In the genomic region with DNA sequence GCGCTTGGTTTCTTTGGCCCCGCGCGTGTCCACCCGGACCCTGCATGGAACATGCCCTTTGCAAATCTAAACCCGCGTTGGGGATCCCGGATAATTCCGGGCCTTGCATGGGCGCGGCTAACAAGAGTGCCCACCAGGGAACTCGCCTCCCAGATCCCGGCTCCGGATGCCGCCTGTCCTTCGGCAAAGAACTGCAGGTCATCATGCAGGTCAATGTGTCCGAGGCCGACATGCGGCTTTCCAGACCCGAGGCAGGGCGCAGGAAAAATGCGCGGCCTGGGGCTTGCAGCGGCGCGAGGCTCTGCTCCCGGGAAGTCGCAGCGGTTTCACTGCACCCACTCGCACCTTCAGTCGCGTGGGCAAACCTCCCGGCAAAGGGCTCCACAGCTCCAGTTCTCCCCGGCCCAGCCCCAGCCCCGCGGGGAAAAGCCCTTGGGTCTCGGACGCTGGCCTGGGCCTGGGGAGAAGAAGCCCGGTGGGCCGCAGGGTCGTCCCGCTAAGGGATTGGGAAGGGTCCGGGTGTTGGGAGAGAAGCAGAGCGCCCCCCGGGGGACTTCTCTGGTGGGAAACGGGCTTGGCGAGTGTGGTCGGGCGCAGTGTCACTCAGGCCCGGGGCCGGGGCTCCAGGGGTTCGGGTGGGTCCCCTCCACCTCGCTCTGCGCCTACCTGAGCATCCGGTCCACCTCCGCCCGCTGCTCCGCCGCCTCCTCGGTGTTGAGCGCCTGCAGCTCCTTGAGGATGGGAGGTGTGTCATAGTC, we compare ENCODE assay signal across 1 cellular context.
TF ChIP-seq lines count a peak whose summit lies in the region.

No MANE protein-coding gene starts in this region.

TF ChIP-seq in HepG2, 621 proteins besides CTCF, POLR2A, EP300 and RAD21 (continued from another document and continues in another):
- TF ChIP-seq, protein P1, sequence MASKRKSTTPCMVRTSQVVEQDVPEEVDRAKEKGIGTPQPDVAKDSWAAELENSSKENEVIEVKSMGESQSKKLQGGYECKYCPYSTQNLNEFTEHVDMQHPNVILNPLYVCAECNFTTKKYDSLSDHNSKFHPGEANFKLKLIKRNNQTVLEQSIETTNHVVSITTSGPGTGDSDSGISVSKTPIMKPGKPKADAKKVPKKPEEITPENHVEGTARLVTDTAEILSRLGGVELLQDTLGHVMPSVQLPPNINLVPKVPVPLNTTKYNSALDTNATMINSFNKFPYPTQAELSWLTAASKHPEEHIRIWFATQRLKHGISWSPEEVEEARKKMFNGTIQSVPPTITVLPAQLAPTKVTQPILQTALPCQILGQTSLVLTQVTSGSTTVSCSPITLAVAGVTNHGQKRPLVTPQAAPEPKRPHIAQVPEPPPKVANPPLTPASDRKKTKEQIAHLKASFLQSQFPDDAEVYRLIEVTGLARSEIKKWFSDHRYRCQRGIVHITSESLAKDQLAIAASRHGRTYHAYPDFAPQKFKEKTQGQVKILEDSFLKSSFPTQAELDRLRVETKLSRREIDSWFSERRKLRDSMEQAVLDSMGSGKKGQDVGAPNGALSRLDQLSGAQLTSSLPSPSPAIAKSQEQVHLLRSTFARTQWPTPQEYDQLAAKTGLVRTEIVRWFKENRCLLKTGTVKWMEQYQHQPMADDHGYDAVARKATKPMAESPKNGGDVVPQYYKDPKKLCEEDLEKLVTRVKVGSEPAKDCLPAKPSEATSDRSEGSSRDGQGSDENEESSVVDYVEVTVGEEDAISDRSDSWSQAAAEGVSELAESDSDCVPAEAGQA (IDR thresholded peaks at IDR 0.05; ENCODE audit: low read depth): no peak
- TF ChIP-seq, protein P1 (CRISPR knock-in tag; IDR thresholded peaks at IDR 0.05; ENCODE audit: borderline replicate concordance): no peak
- peak; percentile 66; the same call in 1 of the 2 replicates for TF ChIP-seq ZMAT3 (CRISPR knock-in tag; conservative IDR thresholded peaks at IDR 0.05)
- TF ChIP-seq MAZ (IDR thresholded peaks at IDR 0.05; ENCODE audit: borderline replicate concordance, low read depth, low read length): no peak
- TF ChIP-seq MAZ (CRISPR knock-in tag; IDR thresholded peaks at IDR 0.05; ENCODE audit: low read depth): peak; percentile 50
- TF ChIP-seq, protein P2, sequence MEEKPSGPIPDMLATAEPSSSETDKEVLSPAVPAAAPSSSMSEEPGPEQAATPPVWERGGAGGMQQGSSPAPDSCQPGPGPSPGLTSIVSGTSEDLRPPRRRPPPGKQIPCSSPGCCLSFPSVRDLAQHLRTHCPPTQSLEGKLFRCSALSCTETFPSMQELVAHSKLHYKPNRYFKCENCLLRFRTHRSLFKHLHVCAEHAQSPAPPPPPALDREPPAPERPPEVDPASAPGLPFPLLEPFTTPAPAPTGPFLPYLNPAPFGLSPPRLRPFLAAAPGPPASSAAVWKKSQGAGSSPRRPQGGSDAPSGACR (CRISPR knock-in tag; IDR thresholded peaks at IDR 0.05): no peak
- TF ChIP-seq ZNF230 (CRISPR knock-in tag; IDR thresholded peaks at IDR 0.05): 0 out of 2 replicates have a peak, but pooled peaks have one; percentile 9
- TF ChIP-seq, protein P3, sequence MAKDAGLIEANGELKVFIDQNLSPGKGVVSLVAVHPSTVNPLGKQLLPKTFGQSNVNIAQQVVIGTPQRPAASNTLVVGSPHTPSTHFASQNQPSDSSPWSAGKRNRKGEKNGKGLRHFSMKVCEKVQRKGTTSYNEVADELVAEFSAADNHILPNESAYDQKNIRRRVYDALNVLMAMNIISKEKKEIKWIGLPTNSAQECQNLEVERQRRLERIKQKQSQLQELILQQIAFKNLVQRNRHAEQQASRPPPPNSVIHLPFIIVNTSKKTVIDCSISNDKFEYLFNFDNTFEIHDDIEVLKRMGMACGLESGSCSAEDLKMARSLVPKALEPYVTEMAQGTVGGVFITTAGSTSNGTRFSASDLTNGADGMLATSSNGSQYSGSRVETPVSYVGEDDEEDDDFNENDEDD (CRISPR knock-in tag; IDR thresholded peaks at IDR 0.05; ENCODE audit: borderline replicate concordance): no peak
- TF ChIP-seq ZNF788 (CRISPR knock-in tag; IDR thresholded peaks at IDR 0.05; ENCODE audit: borderline replicate concordance): peak; percentile 41; the same call in 1 of the 2 replicates
- TF ChIP-seq SNAPC2 (CRISPR knock-in tag; IDR thresholded peaks at IDR 0.05): peak; percentile 12; the same call in 1 of the 2 replicates
- TF ChIP-seq GATAD2A (CRISPR knock-in tag; IDR thresholded peaks at IDR 0.05): no peak
- TF ChIP-seq, protein P4, sequence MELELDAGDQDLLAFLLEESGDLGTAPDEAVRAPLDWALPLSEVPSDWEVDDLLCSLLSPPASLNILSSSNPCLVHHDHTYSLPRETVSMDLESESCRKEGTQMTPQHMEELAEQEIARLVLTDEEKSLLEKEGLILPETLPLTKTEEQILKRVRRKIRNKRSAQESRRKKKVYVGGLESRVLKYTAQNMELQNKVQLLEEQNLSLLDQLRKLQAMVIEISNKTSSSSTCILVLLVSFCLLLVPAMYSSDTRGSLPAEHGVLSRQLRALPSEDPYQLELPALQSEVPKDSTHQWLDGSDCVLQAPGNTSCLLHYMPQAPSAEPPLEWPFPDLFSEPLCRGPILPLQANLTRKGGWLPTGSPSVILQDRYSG (CRISPR knock-in tag; IDR thresholded peaks at IDR 0.05): no peak
- 0 out of 2 replicates have a peak, but pooled peaks have one; percentile 46 for TF ChIP-seq TMF1 (CRISPR knock-in tag; IDR thresholded peaks at IDR 0.05; ENCODE audit: low read depth)
- TF ChIP-seq ZNF891 (CRISPR knock-in tag; IDR thresholded peaks at IDR 0.05): no peak
- TF ChIP-seq TARDBP (CRISPR knock-in tag; IDR thresholded peaks at IDR 0.05): peak; percentile 22; the same call in 1 of the 2 replicates
- TF ChIP-seq GATA4 (IDR thresholded peaks at IDR 0.05; ENCODE audit: borderline replicate concordance, low read depth): no peak
- no peak for TF ChIP-seq NCOA2 (CRISPR knock-in tag; IDR thresholded peaks at IDR 0.05)
- peak; percentile 30; the same call in 1 of the 2 replicates for TF ChIP-seq TBX2 (CRISPR knock-in tag; IDR thresholded peaks at IDR 0.05; ENCODE audit: borderline replicate concordance)
- TF ChIP-seq NR3C1 (CRISPR knock-in tag; IDR thresholded peaks at IDR 0.05): no peak
- TF ChIP-seq, protein P5, sequence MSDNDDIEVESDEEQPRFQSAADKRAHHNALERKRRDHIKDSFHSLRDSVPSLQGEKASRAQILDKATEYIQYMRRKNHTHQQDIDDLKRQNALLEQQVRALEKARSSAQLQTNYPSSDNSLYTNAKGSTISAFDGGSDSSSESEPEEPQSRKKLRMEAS (IDR thresholded peaks at IDR 0.05): peak; percentile 9; the same call in 1 of the 2 replicates
- TF ChIP-seq, protein P6, sequence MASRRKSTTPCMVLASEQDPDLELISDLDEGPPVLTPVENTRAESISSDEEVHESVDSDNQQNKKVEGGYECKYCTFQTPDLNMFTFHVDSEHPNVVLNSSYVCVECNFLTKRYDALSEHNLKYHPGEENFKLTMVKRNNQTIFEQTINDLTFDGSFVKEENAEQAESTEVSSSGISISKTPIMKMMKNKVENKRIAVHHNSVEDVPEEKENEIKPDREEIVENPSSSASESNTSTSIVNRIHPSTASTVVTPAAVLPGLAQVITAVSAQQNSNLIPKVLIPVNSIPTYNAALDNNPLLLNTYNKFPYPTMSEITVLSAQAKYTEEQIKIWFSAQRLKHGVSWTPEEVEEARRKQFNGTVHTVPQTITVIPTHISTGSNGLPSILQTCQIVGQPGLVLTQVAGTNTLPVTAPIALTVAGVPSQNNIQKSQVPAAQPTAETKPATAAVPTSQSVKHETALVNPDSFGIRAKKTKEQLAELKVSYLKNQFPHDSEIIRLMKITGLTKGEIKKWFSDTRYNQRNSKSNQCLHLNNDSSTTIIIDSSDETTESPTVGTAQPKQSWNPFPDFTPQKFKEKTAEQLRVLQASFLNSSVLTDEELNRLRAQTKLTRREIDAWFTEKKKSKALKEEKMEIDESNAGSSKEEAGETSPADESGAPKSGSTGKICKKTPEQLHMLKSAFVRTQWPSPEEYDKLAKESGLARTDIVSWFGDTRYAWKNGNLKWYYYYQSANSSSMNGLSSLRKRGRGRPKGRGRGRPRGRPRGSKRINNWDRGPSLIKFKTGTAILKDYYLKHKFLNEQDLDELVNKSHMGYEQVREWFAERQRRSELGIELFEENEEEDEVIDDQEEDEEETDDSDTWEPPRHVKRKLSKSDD (CRISPR knock-in tag; IDR thresholded peaks at IDR 0.05; ENCODE audit: low read depth): 0 out of 2 replicates have a peak, but pooled peaks have one; percentile 11
- 0 out of 2 replicates have a peak, but pooled peaks have one; percentile 1 for TF ChIP-seq MEF2D (CRISPR knock-in tag; IDR thresholded peaks at IDR 0.05)
- TF ChIP-seq ELF1 (CRISPR knock-in tag; IDR thresholded peaks at IDR 0.05): no peak
- no peak for TF ChIP-seq NFE2L2 (IDR thresholded peaks at IDR 0.05; ENCODE audit: low read length)
- no peak for TF ChIP-seq ZNF10 (CRISPR knock-in tag; IDR thresholded peaks at IDR 0.05; ENCODE audit: borderline replicate concordance, low read depth)
- TF ChIP-seq SMARCC2 (IDR thresholded peaks at IDR 0.05): no peak
- TF ChIP-seq ZNF558 (CRISPR knock-in tag; IDR thresholded peaks at IDR 0.05; ENCODE audit: borderline replicate concordance): no peak
- TF ChIP-seq, protein P7, sequence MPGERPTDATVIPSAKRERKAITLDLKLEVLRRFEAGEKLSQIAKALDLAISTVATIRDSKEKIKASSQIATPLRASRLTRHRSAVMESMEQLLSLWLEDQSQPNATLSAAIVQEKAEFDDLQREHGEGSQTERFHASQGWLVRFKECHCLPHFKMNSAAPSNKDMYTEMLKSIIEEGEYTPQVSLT (CRISPR knock-in tag; IDR thresholded peaks at IDR 0.05; ENCODE audit: borderline replicate concordance, low read depth): no peak
- TF ChIP-seq KAT2B (IDR thresholded peaks at IDR 0.05; ENCODE audit: borderline replicate concordance, low read depth, low read length): no peak
- no peak for TF ChIP-seq SOX6 (IDR thresholded peaks at IDR 0.05)
- no peak for TF ChIP-seq SOX6 (CRISPR knock-in tag; IDR thresholded peaks at IDR 0.05)
- no peak for TF ChIP-seq CEBPG (CRISPR knock-in tag; IDR thresholded peaks at IDR 0.05)
- TF ChIP-seq, protein P8, sequence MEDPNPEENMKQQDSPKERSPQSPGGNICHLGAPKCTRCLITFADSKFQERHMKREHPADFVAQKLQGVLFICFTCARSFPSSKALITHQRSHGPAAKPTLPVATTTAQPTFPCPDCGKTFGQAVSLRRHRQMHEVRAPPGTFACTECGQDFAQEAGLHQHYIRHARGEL (CRISPR knock-in tag; IDR thresholded peaks at IDR 0.05): peak; percentile 56; the same call in 1 of the 2 replicates
- TF ChIP-seq, protein P9, sequence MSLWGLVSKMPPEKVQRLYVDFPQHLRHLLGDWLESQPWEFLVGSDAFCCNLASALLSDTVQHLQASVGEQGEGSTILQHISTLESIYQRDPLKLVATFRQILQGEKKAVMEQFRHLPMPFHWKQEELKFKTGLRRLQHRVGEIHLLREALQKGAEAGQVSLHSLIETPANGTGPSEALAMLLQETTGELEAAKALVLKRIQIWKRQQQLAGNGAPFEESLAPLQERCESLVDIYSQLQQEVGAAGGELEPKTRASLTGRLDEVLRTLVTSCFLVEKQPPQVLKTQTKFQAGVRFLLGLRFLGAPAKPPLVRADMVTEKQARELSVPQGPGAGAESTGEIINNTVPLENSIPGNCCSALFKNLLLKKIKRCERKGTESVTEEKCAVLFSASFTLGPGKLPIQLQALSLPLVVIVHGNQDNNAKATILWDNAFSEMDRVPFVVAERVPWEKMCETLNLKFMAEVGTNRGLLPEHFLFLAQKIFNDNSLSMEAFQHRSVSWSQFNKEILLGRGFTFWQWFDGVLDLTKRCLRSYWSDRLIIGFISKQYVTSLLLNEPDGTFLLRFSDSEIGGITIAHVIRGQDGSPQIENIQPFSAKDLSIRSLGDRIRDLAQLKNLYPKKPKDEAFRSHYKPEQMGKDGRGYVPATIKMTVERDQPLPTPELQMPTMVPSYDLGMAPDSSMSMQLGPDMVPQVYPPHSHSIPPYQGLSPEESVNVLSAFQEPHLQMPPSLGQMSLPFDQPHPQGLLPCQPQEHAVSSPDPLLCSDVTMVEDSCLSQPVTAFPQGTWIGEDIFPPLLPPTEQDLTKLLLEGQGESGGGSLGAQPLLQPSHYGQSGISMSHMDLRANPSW (CRISPR knock-in tag; IDR thresholded peaks at IDR 0.05; ENCODE audit: borderline replicate concordance): no peak
- peak; percentile 40 for TF ChIP-seq ZFY (CRISPR knock-in tag; IDR thresholded peaks at IDR 0.05)
- TF ChIP-seq, protein P10, sequence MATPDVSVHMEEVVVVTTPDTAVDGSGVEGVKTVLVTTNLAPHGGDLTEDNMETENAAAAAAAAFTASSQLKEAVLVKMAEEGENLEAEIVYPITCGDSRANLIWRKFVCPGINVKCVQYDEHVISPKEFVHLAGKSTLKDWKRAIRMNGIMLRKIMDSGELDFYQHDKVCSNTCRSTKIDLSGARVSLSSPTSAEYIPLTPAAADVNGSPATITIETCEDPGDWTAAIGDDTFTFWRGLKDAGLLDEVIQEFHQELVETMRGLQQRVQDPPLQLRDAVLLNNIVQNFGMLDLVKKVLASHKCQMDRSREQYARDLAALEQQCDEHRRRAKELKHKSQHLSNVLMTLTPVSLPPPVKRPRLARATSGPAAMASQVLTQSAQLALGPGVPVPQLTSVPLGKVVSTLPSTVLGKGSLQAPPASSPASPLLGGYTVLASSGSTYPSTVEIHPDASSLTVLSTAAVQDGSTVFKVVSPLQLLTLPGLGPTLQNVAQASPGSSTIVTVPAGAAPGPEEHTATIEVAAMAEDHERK (CRISPR knock-in tag; IDR thresholded peaks at IDR 0.05; ENCODE audit: low read depth): no peak
- no peak for TF ChIP-seq PHF20 (CRISPR knock-in tag; IDR thresholded peaks at IDR 0.05)
- TF ChIP-seq KLF11 (CRISPR knock-in tag; IDR thresholded peaks at IDR 0.05): 0 out of 2 replicates have a peak, but pooled peaks have one; percentile 72
- TF ChIP-seq, protein P11, sequence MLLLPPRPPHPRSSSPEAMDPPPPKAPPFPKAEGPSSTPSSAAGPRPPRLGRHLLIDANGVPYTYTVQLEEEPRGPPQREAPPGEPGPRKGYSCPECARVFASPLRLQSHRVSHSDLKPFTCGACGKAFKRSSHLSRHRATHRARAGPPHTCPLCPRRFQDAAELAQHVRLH (CRISPR knock-in tag; IDR thresholded peaks at IDR 0.05; ENCODE audit: borderline replicate concordance, low read depth): 0 out of 2 replicates have a peak, but pooled peaks have one; percentile 42
- peak; percentile 24 for TF ChIP-seq HNRNPLL (IDR thresholded peaks at IDR 0.05; ENCODE audit: low read depth, low read length, poor library complexity, severe bottlenecking)
- no peak for TF ChIP-seq SOX5 (CRISPR knock-in tag; IDR thresholded peaks at IDR 0.05; ENCODE audit: borderline replicate concordance)
